15 cellular contexts compared by ENCODE assay signal in genomic region chr11:19398772-19399542, GRCh38.
DNase-seq lines count a peak whose midpoint lies in the region; ATAC-seq and TF ChIP-seq lines count a peak whose summit lies in the region.
"Had no signal": no experiment of that assay in that cellular context is flagged by ENCODE, and none has a peak within 500 bp of the region (broad histone marks: within the 10 kb centered on the region; RNA-seq: fewer than 3 reads in every experiment).

No MANE protein-coding gene starts in this region.

- H3K9me3 ChIP-seq in AG04450 (ENCODE audit: control insufficient read depth, insufficient read depth, low read length) (no peaks in the 10 kb centered on the region), ovary (no peaks in the 10 kb centered on the region)
- H3K9me3 ChIP-seq: SJCRH30 had no signal

- TF ChIP-seq CTCF in AG04450 (IDR thresholded peaks at IDR 0.05; ENCODE audit: low read depth, low read length) (no peak), ovary (IDR thresholded peaks at IDR 0.05) (no peak)

- DNase-seq in AG04450 (ENCODE audit: low read depth, low spot score) = peak; percentile 81
- peak; percentile 85 for DNase-seq in HS-5 (ENCODE audit: low read depth)
- DNase-seq in fibroblast of gingiva (ENCODE audit: low read depth) = peak; percentile 89
- DNase-seq in ovary = peak; percentile 37 to 59 (median 52)
- no peak for DNase-seq in activated CD4-positive, alpha-beta T cell treated with anti-CD3 and anti-CD28 coated beads, Interleukin-2, amount 10 ng/mL, durations not matched to agents 24 days and 14 days
- no peak for DNase-seq in cortex of kidney (lab: John Stamatoyannopoulos, UW)
- DNase-seq in stimulated activated CD4-positive, alpha-beta T cell treated with anti-CD3 and anti-CD28 coated beads, Interleukin-1b, Interleukin-23, amount 100 ng/mL, for 48 hours = no peak
- DNase-seq: activated CD4-positive, CD25-positive, alpha-beta regulatory T cell treated with anti-CD3 and anti-CD28 coated beads, Interleukin-2, amount 50 U/mL, for 72 hours; activated T-cell treated with anti-CD3 and anti-CD28 coated beads, Interleukin-2, amount 50 U/mL, for 72 hours; C1 segment of cervical spinal cord; NCI-H524; small intestine had no signal

- H3K27me3 Mint-ChIP-seq in activated CD4-positive, alpha-beta T cell treated with anti-CD3 and anti-CD28 coated beads, Interleukin-2, amount 10 ng/mL, durations not matched to agents 24 days and 14 days = peaks cover 7% of the 10 kb centered on the region

- peaks cover 10% of the 10 kb centered on the region for H3K4me1 ChIP-seq in ovary (ENCODE audit: insufficient read depth)

- TF ChIP-seq EP300 in ovary (IDR thresholded peaks at IDR 0.05) = no peak

- H3K27ac ChIP-seq in AG04450 (ENCODE audit: low read depth, low read length) (peak overlapping the region; percentile 65), ovary (peak overlapping the region in 1 of 2 donors; percentile 22)
- H3K27ac ChIP-seq: SJCRH30 had no signal

- H3K27me3 ChIP-seq in AG04450 (ENCODE audit: control insufficient read depth, insufficient read depth, low read length) = no peaks in the 10 kb centered on the region
- no peaks in the 10 kb centered on the region for H3K27me3 ChIP-seq in ovary
- H3K27me3 ChIP-seq: SJCRH30 had no signal

- H3K4me1 Mint-ChIP-seq in activated CD4-positive, alpha-beta T cell treated with anti-CD3 and anti-CD28 coated beads, Interleukin-2, amount 10 ng/mL, durations not matched to agents 24 days and 14 days = peaks cover 6% of the 10 kb centered on the region
- H3K4me1 Mint-ChIP-seq: mesothelial cell of epicardium had no signal

- no peaks in the 10 kb centered on the region for H3K36me3 Mint-ChIP-seq in activated CD4-positive, alpha-beta T cell treated with anti-CD3 and anti-CD28 coated beads, Interleukin-2, amount 10 ng/mL, durations not matched to agents 24 days and 14 days (ENCODE audit: low read depth)
- H3K36me3 Mint-ChIP-seq: mesothelial cell of epicardium had no signal

- no peaks in the 10 kb centered on the region for H3K9me3 Mint-ChIP-seq in activated CD4-positive, alpha-beta T cell treated with anti-CD3 and anti-CD28 coated beads, Interleukin-2, amount 10 ng/mL, durations not matched to agents 24 days and 14 days
- H3K9me3 Mint-ChIP-seq: activated T-cell treated with anti-CD3 and anti-CD28 coated beads, Interleukin-2, amount 50 U/mL, for 72 hours; mesothelial cell of epicardium had no signal

- no peaks in the 10 kb centered on the region for H3K36me3 ChIP-seq in ovary
- H3K36me3 ChIP-seq: SJCRH30 had no signal

- CTCF ChIA-PET in AG04450 (lab: Charles Lee) = interaction anchor here (0.9 to 1.5 kb wide), 2 partner anchors 73 to 328 kb away, joined by 3 to 7 read pairs; no protein-coding TSS in a partner anchor

- intact Hi-C loops in ovary (cut with DNase I) = no loop called here
- intact Hi-C loops in activated CD4-positive, alpha-beta T cell treated with anti-CD3 and anti-CD28 coated beads, Interleukin-2, amount 10 ng/mL, durations not matched to agents 24 days and 14 days (cut with micrococcal nuclease) = no loop called here

- ATAC-seq in HG03342 (IDR thresholded peaks at IDR 0.05; ENCODE audit: unreplicated experiment) = no peak
- ATAC-seq: activated T-cell treated with anti-CD3 and anti-CD28 coated beads, Interleukin-2, amount 50 U/mL, for 72 hours had no signal

- H3K27ac Mint-ChIP-seq in activated CD4-positive, alpha-beta T cell treated with anti-CD3 and anti-CD28 coated beads, Interleukin-2, amount 10 ng/mL, durations not matched to agents 24 days and 14 days = no peak overlapping the region
- H3K27ac Mint-ChIP-seq: activated T-cell treated with anti-CD3 and anti-CD28 coated beads, Interleukin-2, amount 50 U/mL, for 72 hours; mesothelial cell of epicardium had no signal

- H3K4me3 ChIP-seq in AG04450 (ENCODE audit: low read depth, low read length) = peak overlapping the region; percentile 7
- no peak overlapping the region for H3K4me3 ChIP-seq in ovary
- H3K4me3 ChIP-seq: SJCRH30 had no signal

- 5 to 11% (median 7%) methylated on average over 9 of the region's 9 CpGs for WGBS in ovary, 3 donors

- H3K4me3 Mint-ChIP-seq in activated CD4-positive, alpha-beta T cell treated with anti-CD3 and anti-CD28 coated beads, Interleukin-2, amount 10 ng/mL, durations not matched to agents 24 days and 14 days = no peak overlapping the region
- H3K4me3 Mint-ChIP-seq: activated T-cell treated with anti-CD3 and anti-CD28 coated beads, Interleukin-2, amount 50 U/mL, for 72 hours; mesothelial cell of epicardium had no signal

- POLR2A ChIA-PET in AG04450 (lab: Yijun Ruan, JAX) = interaction anchor here (1.1 to 1.7 kb wide), 3 partner anchors 20 to 72 kb away, joined by 3 to 12 read pairs (median 8); no protein-coding TSS in a partner anchor

- no peak for TF ChIP-seq POLR2A in ovary (IDR thresholded peaks at IDR 0.05)

Comparison
In these comparisons a context has a peak if more than half of its experiments do, and no peak if none do; other contexts are left out.
1. DNase-seq: peak in AG04450 (single experiment), HS-5 (single experiment), fibroblast of gingiva (single experiment) and ovary (5 of 5); none in activated CD4-positive, alpha-beta T cell treated with anti-CD3 and anti-CD28 coated beads, Interleukin-2, amount 10 ng/mL, durations not matched to agents 24 days and 14 days (single experiment), cortex of kidney (single experiment) and stimulated activated CD4-positive, alpha-beta T cell treated with anti-CD3 and anti-CD28 coated beads, Interleukin-1b, Interleukin-23, amount 100 ng/mL, for 48 hours (single experiment).